ENCODE assay signal across 1 cellular context in the genomic region with DNA sequence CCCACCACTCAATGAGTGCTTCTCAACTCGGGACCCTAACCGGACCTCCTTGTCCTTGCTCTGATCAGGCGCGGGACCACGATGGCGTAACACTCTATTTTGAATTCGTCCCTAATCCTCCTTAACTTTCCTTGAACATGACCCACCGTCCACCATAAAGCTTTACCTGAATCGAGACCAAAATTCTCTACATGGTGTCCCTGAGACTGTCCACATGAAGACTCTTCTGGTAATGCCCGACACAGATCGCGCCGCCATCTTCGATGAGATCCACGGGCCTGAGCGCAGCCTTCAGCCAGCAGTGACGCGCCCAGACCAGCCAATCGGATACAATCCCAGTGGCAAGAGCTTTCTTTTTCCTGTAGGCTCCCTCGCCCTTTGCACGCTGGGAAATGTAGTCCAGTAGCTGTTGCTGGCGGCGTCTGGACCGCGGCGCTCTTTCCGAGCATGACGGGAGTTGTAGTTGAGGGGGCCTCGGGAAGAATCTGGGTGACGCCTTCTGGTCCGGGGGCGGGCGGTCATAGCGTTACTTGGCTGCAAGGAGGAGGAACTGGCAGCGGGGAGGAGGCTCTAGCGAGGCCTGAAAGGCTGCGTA.
TF ChIP-seq lines count a peak whose summit lies in the region.

A gene (minus strand): TSS at position 284 of the 595 bp plus-strand sequence. CDS start 26 bp downstream, at position 258.
A gene (plus strand): TSS at position 517 of the 595 bp plus-strand sequence. CDS start 306 bp downstream, outside the sequence.

TF ChIP-seq in H1, 55 proteins besides CTCF, POLR2A, EP300 and RAD21:
- TF ChIP-seq CEBPB (IDR thresholded peaks at IDR 0.05; ENCODE audit: low read depth, low read length): no peak
- TF ChIP-seq, protein P1, sequence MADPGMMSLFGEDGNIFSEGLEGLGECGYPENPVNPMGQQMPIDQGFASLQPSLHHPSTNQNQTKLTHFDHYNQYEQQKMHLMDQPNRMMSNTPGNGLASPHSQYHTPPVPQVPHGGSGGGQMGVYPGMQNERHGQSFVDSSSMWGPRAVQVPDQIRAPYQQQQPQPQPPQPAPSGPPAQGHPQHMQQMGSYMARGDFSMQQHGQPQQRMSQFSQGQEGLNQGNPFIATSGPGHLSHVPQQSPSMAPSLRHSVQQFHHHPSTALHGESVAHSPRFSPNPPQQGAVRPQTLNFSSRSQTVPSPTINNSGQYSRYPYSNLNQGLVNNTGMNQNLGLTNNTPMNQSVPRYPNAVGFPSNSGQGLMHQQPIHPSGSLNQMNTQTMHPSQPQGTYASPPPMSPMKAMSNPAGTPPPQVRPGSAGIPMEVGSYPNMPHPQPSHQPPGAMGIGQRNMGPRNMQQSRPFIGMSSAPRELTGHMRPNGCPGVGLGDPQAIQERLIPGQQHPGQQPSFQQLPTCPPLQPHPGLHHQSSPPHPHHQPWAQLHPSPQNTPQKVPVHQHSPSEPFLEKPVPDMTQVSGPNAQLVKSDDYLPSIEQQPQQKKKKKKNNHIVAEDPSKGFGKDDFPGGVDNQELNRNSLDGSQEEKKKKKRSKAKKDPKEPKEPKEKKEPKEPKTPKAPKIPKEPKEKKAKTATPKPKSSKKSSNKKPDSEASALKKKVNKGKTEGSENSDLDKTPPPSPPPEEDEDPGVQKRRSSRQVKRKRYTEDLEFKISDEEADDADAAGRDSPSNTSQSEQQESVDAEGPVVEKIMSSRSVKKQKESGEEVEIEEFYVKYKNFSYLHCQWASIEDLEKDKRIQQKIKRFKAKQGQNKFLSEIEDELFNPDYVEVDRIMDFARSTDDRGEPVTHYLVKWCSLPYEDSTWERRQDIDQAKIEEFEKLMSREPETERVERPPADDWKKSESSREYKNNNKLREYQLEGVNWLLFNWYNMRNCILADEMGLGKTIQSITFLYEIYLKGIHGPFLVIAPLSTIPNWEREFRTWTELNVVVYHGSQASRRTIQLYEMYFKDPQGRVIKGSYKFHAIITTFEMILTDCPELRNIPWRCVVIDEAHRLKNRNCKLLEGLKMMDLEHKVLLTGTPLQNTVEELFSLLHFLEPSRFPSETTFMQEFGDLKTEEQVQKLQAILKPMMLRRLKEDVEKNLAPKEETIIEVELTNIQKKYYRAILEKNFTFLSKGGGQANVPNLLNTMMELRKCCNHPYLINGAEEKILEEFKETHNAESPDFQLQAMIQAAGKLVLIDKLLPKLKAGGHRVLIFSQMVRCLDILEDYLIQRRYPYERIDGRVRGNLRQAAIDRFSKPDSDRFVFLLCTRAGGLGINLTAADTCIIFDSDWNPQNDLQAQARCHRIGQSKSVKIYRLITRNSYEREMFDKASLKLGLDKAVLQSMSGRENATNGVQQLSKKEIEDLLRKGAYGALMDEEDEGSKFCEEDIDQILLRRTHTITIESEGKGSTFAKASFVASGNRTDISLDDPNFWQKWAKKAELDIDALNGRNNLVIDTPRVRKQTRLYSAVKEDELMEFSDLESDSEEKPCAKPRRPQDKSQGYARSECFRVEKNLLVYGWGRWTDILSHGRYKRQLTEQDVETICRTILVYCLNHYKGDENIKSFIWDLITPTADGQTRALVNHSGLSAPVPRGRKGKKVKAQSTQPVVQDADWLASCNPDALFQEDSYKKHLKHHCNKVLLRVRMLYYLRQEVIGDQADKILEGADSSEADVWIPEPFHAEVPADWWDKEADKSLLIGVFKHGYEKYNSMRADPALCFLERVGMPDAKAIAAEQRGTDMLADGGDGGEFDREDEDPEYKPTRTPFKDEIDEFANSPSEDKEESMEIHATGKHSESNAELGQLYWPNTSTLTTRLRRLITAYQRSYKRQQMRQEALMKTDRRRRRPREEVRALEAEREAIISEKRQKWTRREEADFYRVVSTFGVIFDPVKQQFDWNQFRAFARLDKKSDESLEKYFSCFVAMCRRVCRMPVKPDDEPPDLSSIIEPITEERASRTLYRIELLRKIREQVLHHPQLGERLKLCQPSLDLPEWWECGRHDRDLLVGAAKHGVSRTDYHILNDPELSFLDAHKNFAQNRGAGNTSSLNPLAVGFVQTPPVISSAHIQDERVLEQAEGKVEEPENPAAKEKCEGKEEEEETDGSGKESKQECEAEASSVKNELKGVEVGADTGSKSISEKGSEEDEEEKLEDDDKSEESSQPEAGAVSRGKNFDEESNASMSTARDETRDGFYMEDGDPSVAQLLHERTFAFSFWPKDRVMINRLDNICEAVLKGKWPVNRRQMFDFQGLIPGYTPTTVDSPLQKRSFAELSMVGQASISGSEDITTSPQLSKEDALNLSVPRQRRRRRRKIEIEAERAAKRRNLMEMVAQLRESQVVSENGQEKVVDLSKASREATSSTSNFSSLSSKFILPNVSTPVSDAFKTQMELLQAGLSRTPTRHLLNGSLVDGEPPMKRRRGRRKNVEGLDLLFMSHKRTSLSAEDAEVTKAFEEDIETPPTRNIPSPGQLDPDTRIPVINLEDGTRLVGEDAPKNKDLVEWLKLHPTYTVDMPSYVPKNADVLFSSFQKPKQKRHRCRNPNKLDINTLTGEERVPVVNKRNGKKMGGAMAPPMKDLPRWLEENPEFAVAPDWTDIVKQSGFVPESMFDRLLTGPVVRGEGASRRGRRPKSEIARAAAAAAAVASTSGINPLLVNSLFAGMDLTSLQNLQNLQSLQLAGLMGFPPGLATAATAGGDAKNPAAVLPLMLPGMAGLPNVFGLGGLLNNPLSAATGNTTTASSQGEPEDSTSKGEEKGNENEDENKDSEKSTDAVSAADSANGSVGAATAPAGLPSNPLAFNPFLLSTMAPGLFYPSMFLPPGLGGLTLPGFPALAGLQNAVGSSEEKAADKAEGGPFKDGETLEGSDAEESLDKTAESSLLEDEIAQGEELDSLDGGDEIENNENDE (IDR thresholded peaks at IDR 0.05; ENCODE audit: insufficient replicate concordance, low read length): no peak
- TF ChIP-seq HDAC6 (IDR thresholded peaks at IDR 0.05; ENCODE audit: low read depth, low read length): no peak
- TF ChIP-seq YY1 (IDR thresholded peaks at IDR 0.05; ENCODE audit: low read depth, low read length): peak; percentile 96
- TF ChIP-seq PHF8 (conservative IDR thresholded peaks at IDR 0.05; ENCODE audit: low read depth, low read length): peak; percentile 95
- TF ChIP-seq TBP (IDR thresholded peaks at IDR 0.05; ENCODE audit: low read depth, low read length): peak; percentile 93
- TF ChIP-seq SP1 (IDR thresholded peaks at IDR 0.05; ENCODE audit: low read depth, low read length): no peak; the same call in 1 of the 2 replicates
- TF ChIP-seq SIN3A (conservative IDR thresholded peaks at IDR 0.05 in 1 of 2, IDR thresholded peaks at IDR 0.05 in 1 of 2; ENCODE audit: low read depth in 1 of 2, low read length in 2 of 2): peak in 1 of 2 experiments; percentile 84; a peak in 2 of 4 replicates
- peak; percentile 86 for TF ChIP-seq CREB1 (IDR thresholded peaks at IDR 0.05)
- peak; percentile 99 for TF ChIP-seq ASH2L (IDR thresholded peaks at IDR 0.05; ENCODE audit: low read length)
- peak; percentile 66 for TF ChIP-seq KDM5A (IDR thresholded peaks at IDR 0.05; ENCODE audit: low read length)
- no peak for TF ChIP-seq POU5F1 (IDR thresholded peaks at IDR 0.05; ENCODE audit: low read depth, low read length)
- TF ChIP-seq BCL11A (IDR thresholded peaks at IDR 0.05; ENCODE audit: low read depth in 2 of 2, low read length in 2 of 2): no peak
- peak; percentile 74 for TF ChIP-seq CHD2 (IDR thresholded peaks at IDR 0.05; ENCODE audit: low read length)
- no peak for TF ChIP-seq RXRA (IDR thresholded peaks at IDR 0.05; ENCODE audit: insufficient read depth, low read depth, low read length)
- no peak for TF ChIP-seq GABPA (IDR thresholded peaks at IDR 0.05; ENCODE audit: borderline replicate concordance, insufficient read depth, low read length)
- TF ChIP-seq SRF (IDR thresholded peaks at IDR 0.05; ENCODE audit: low read depth, low read length): 0 out of 2 replicates have a peak, but pooled peaks have one; percentile 22
- TF ChIP-seq CTBP2 (IDR thresholded peaks at IDR 0.05; ENCODE audit: borderline replicate concordance, insufficient read depth, insufficient read length, low read length): no peak
- no peak for TF ChIP-seq CBX5 (IDR thresholded peaks at IDR 0.05; ENCODE audit: low read depth, low read length)
- TF ChIP-seq TAF7 (optimal IDR thresholded peaks at IDR 0.05; ENCODE audit: borderline replicate concordance, low read depth, low read length): peak; percentile 72
- TF ChIP-seq, protein P2, sequence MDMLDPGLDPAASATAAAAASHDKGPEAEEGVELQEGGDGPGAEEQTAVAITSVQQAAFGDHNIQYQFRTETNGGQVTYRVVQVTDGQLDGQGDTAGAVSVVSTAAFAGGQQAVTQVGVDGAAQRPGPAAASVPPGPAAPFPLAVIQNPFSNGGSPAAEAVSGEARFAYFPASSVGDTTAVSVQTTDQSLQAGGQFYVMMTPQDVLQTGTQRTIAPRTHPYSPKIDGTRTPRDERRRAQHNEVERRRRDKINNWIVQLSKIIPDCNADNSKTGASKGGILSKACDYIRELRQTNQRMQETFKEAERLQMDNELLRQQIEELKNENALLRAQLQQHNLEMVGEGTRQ (IDR thresholded peaks at IDR 0.05; ENCODE audit: low read length): no peak
- TF ChIP-seq TEAD4 (IDR thresholded peaks at IDR 0.05; ENCODE audit: low read depth, low read length): peak; percentile 21; the same call in 1 of the 2 replicates
- TF ChIP-seq GTF2F1 (IDR thresholded peaks at IDR 0.05; ENCODE audit: borderline replicate concordance, low read depth, low read length): no peak
- no peak for TF ChIP-seq FOSL1 (IDR thresholded peaks at IDR 0.05; ENCODE audit: insufficient read depth, low read depth, low read length)
- TF ChIP-seq KDM4A (IDR thresholded peaks at IDR 0.05; ENCODE audit: low read depth, low read length, severe bottlenecking): peak; percentile 60
- TF ChIP-seq SIRT6 (IDR thresholded peaks at IDR 0.05; ENCODE audit: low read length): no peak
- no peak for TF ChIP-seq RFX5 (IDR thresholded peaks at IDR 0.05; ENCODE audit: borderline replicate concordance, low read depth, low read length)
- TF ChIP-seq JUND (IDR thresholded peaks at IDR 0.05; ENCODE audit: low read length): peak; percentile 21; the same call in 1 of the 2 replicates
- TF ChIP-seq POLR2AphosphoS5 (IDR thresholded peaks at IDR 0.05; ENCODE audit: low read depth, low read length): peak; percentile 91; the same call in 1 of the 2 replicates
- no peak for TF ChIP-seq SP4 (IDR thresholded peaks at IDR 0.05; ENCODE audit: low read length)
- no peak for TF ChIP-seq JUN (IDR thresholded peaks at IDR 0.05; ENCODE audit: low read depth, low read length)
- no peak for TF ChIP-seq SUZ12 (IDR thresholded peaks at IDR 0.05; ENCODE audit: low read length)
- TF ChIP-seq TAF1 (IDR thresholded peaks at IDR 0.05; ENCODE audit: low read depth, low read length): peak; percentile 98
- TF ChIP-seq MAFK (IDR thresholded peaks at IDR 0.05; ENCODE audit: low read depth, low read length): no peak
- no peak for TF ChIP-seq BACH1 (IDR thresholded peaks at IDR 0.05; ENCODE audit: low read length)
- no peak for TF ChIP-seq NANOG (IDR thresholded peaks at IDR 0.05; ENCODE audit: insufficient read depth, low read depth, low read length, poor library complexity, severe bottlenecking)
- TF ChIP-seq, protein P3, sequence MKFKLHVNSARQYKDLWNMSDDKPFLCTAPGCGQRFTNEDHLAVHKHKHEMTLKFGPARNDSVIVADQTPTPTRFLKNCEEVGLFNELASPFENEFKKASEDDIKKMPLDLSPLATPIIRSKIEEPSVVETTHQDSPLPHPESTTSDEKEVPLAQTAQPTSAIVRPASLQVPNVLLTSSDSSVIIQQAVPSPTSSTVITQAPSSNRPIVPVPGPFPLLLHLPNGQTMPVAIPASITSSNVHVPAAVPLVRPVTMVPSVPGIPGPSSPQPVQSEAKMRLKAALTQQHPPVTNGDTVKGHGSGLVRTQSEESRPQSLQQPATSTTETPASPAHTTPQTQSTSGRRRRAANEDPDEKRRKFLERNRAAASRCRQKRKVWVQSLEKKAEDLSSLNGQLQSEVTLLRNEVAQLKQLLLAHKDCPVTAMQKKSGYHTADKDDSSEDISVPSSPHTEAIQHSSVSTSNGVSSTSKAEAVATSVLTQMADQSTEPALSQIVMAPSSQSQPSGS (IDR thresholded peaks at IDR 0.05; ENCODE audit: low read length): 0 out of 2 replicates have a peak, but pooled peaks have one; percentile 23
- TF ChIP-seq CHD1 (IDR thresholded peaks at IDR 0.05; ENCODE audit: low read depth, low read length): peak; percentile 56; the same call in 1 of the 2 replicates
- no peak for TF ChIP-seq TCF12 (IDR thresholded peaks at IDR 0.05; ENCODE audit: low read depth, low read length)
- no peak for TF ChIP-seq HDAC2 (IDR thresholded peaks at IDR 0.05; ENCODE audit: borderline replicate concordance in 1 of 2, low read depth in 2 of 2, low read length in 2 of 2)
- TF ChIP-seq EGR1 (IDR thresholded peaks at IDR 0.05; ENCODE audit: borderline replicate concordance, low read depth, low read length): peak; percentile 75; the same call in 1 of the 2 replicates
- TF ChIP-seq, protein P4, sequence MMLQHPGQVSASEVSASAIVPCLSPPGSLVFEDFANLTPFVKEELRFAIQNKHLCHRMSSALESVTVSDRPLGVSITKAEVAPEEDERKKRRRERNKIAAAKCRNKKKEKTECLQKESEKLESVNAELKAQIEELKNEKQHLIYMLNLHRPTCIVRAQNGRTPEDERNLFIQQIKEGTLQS (IDR thresholded peaks at IDR 0.05; ENCODE audit: insufficient read depth, low read depth, low read length): no peak
- TF ChIP-seq BRCA1 (IDR thresholded peaks at IDR 0.05; ENCODE audit: low read depth, low read length): 0 out of 2 replicates have a peak, but pooled peaks have one; percentile 18
- no peak for TF ChIP-seq SP2 (IDR thresholded peaks at IDR 0.05; ENCODE audit: low read length)
- peak; percentile 94 for TF ChIP-seq SIX5 (IDR thresholded peaks at IDR 0.05; ENCODE audit: low read depth, low read length)
- no peak for TF ChIP-seq RNF2 (IDR thresholded peaks at IDR 0.05; ENCODE audit: borderline replicate concordance, low read depth, low read length, missing control alignments, poor library complexity, severe bottlenecking)
- TF ChIP-seq, protein P5, sequence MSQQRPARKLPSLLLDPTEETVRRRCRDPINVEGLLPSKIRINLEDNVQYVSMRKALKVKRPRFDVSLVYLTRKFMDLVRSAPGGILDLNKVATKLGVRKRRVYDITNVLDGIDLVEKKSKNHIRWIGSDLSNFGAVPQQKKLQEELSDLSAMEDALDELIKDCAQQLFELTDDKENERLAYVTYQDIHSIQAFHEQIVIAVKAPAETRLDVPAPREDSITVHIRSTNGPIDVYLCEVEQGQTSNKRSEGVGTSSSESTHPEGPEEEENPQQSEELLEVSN (IDR thresholded peaks at IDR 0.05): no peak
- TF ChIP-seq KDM1A (IDR thresholded peaks at IDR 0.05; ENCODE audit: borderline replicate concordance, low read length): no peak
- TF ChIP-seq, protein P6, sequence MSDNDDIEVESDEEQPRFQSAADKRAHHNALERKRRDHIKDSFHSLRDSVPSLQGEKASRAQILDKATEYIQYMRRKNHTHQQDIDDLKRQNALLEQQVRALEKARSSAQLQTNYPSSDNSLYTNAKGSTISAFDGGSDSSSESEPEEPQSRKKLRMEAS (IDR thresholded peaks at IDR 0.05): peak; percentile 46; the same call in 1 of the 2 replicates
- TF ChIP-seq EZH2 (IDR thresholded peaks at IDR 0.05; ENCODE audit: low read depth, low read length, severe bottlenecking): no peak
- peak; percentile 86; the same call in 1 of the 2 replicates for TF ChIP-seq RBBP5 (IDR thresholded peaks at IDR 0.05; ENCODE audit: borderline replicate concordance, low read depth, low read length)
- no peak for TF ChIP-seq NRF1 (IDR thresholded peaks at IDR 0.05; ENCODE audit: low read depth, low read length)
- TF ChIP-seq SAP30 (IDR thresholded peaks at IDR 0.05; ENCODE audit: insufficient read depth, insufficient replicate concordance, low read length): peak; percentile 60
- TF ChIP-seq CBX8 (IDR thresholded peaks at IDR 0.05; ENCODE audit: borderline replicate concordance, low read depth, low read length): no peak
- no peak for TF ChIP-seq ZNF274 (IDR thresholded peaks at IDR 0.05; ENCODE audit: borderline replicate concordance, extremely low read depth, low read length)
